8 cellular contexts compared by ENCODE assay signal in the genomic region with DNA sequence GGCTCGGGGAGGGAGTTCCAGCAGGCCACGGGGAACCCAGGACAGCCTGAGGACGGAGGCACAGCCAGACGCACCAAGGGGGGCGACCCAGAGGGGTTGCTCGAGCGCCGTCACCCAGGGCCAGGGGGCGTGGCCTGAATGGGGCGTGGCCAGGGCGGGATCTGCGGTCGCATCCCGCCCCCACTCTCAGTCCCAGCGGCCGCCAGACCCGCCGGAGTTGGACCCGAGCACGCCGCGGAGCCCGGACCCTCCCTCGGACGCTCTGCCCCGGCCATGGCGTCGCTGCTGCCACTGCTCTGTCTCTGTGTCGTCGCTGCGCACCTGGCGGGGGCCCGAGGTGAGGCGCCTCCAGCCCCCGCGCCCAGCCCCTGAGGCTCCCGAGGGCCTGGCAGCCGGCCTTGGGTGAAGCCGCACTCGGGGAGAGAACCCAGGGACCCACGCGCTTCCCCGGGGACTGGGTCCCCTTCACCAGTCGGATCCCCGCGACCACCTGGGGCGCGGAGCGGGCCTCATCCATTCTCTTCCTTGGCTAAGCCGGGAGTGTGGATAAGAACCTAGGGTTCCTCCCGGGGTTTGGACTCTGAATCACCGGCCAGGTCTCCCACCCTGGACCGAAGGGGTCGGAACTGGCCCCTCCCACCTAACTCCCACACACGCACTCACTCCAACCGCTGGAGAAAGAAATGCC. TPM values are rescaled to one million over a fixed set of nuclear protein-coding genes. Genes with fewer than 3 reads are reported as not detected.
A peak's percentile ranks its signal among the peaks of the same experiment; 100 is the strongest.
DNase-seq lines count a peak whose midpoint lies in the region; ATAC-seq and TF ChIP-seq lines count a peak whose summit lies in the region.

A gene with protein sequence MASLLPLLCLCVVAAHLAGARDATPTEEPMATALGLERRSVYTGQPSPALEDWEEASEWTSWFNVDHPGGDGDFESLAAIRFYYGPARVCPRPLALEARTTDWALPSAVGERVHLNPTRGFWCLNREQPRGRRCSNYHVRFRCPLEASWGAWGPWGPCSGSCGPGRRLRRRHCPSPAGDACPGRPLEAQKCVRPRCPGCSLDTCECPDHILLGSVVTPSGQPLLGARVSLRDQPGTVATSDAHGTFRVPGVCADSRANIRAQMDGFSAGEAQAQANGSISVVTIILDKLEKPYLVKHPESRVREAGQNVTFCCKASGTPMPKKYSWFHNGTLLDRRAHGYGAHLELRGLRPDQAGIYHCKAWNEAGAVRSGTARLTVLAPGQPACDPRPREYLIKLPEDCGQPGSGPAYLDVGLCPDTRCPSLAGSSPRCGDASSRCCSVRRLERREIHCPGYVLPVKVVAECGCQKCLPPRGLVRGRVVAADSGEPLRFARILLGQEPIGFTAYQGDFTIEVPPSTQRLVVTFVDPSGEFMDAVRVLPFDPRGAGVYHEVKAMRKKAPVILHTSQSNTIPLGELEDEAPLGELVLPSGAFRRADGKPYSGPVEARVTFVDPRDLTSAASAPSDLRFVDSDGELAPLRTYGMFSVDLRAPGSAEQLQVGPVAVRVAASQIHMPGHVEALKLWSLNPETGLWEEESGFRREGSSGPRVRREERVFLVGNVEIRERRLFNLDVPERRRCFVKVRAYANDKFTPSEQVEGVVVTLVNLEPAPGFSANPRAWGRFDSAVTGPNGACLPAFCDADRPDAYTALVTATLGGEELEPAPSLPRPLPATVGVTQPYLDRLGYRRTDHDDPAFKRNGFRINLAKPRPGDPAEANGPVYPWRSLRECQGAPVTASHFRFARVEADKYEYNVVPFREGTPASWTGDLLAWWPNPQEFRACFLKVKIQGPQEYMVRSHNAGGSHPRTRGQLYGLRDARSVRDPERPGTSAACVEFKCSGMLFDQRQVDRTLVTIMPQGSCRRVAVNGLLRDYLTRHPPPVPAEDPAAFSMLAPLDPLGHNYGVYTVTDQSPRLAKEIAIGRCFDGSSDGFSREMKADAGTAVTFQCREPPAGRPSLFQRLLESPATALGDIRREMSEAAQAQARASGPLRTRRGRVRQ (plus strand): TSS at position 189 of the 688 bp plus-strand sequence. CDS start 85 bp downstream, at position 274.

- no peaks in the 10 kb centered on the region for H3K27me3 ChIP-seq in smooth muscle cell (ENCODE audit: low read depth)

- peak within 1 kb of the TSS; percentile 47 for H3K27ac ChIP-seq in 22Rv1
- peak within 1 kb of the TSS; percentile 15 for H3K27ac ChIP-seq in smooth muscle cell (ENCODE audit: low read depth)

- no peaks in the 10 kb centered on the region for H3K79me2 ChIP-seq in smooth muscle cell (ENCODE audit: low read depth)

- H3K9ac ChIP-seq in smooth muscle cell (ENCODE audit: low read depth): no peak within 1 kb of the TSS

- peak within 1 kb of the TSS; percentile 53 for H3K4me3 ChIP-seq in smooth muscle cell

- H3F3A ChIP-seq in smooth muscle cell (ENCODE audit: low read depth): no peaks in the 10 kb centered on the region

- H3K36me3 ChIP-seq in smooth muscle cell (ENCODE audit: low read depth): no peaks in the 10 kb centered on the region

- ATAC-seq in left cardiac atrium (peak; percentile 26 to 36), GM18519 (IDR thresholded peaks at IDR 0.05; ENCODE audit: low FRiP score, unreplicated experiment) (no peak)

- in situ Hi-C loops in GM13977 (cut with MboI; ENCODE audit: low pct_unique_long_range_greater_than_20kb, low sequenced_read_pairs, unreplicated experiment): loop anchor here (25.0 kb wide), 2 partner anchors 424 to 699 kb away; no protein-coding TSS in a partner anchor

- no peak within 1 kb of the TSS for H2AFZ ChIP-seq in smooth muscle cell (ENCODE audit: low read depth)

- peaks cover 4% of the 10 kb centered on the region for H3K4me1 ChIP-seq in smooth muscle cell (ENCODE audit: low read depth)

- H3K9me3 ChIP-seq in smooth muscle cell (replicated peaks; ENCODE audit: low read depth): no peaks in the 10 kb centered on the region

- H4K20me1 ChIP-seq in smooth muscle cell (ENCODE audit: low read depth): no peaks in the 10 kb centered on the region

- peak within 1 kb of the TSS; percentile 98 for H3K4me2 ChIP-seq in smooth muscle cell

- no peak for TF ChIP-seq CTCF in 22Rv1 (IDR thresholded peaks at IDR 0.05)
- no peak for TF ChIP-seq CTCF in GM13977 (IDR thresholded peaks at IDR 0.05; ENCODE audit: extremely low read depth, insufficient read depth, missing control alignments)
- TF ChIP-seq CTCF in smooth muscle cell (IDR thresholded peaks at IDR 0.05; ENCODE audit: borderline replicate concordance, insufficient read depth, poor library complexity, severe bottlenecking): no peak

- intact Hi-C loops in left cardiac atrium (cut with DNase I): no loop called here

- WGBS in smooth muscle cell (ENCODE audit: low lambda C conversion rate): 8% methylated on average over 47 of the region's 56 CpGs

- DNase-seq in GM13977 (ENCODE audit: low spot score) (peak; percentile 83), left cardiac atrium (peak; percentile 66), smooth muscle cell (lab: John Stamatoyannopoulos, UW; ENCODE audit: unreplicated experiment) (peak; percentile 39), SKM-1 (lab: John Stamatoyannopoulos, UW; ENCODE audit: unreplicated experiment) (no peak), GOT3 (lab: John Stamatoyannopoulos, UW) (no peak)
- DNase-seq in activated CD8-positive, alpha-beta memory T cell treated with anti-CD3 and anti-CD28 coated beads, Interleukin-2, amount 50 U/mL, for 48 hours: peak; percentile 80

RNA-seq across cellular contexts. Expression of the gene that starts here (rescaled TPM):
- total RNA-seq in left cardiac atrium (under 1 TPM; 0.32 to 0.71 TPM), smooth muscle cell (27.2 and 31.0 TPM in 2 replicates)
- 62.2 and 95.0 TPM in 2 replicates for polyA plus RNA-seq in smooth muscle cell

Comparison
In these comparisons a context has a peak if more than half of its experiments do, and no peak if none do; other contexts are left out.
1. RNA of the gene that starts here (total RNA-seq): 27.2 to 31.0 TPM in smooth muscle cell; 0.32 to 0.71 TPM in left cardiac atrium; every median in the first group is over 10 times any median in the second.
2. Peak in DNase-seq and ATAC-seq in left cardiac atrium; RNA of the gene not detected or under 1 TPM.
3. DNase-seq: peak in GM13977 (single experiment), activated CD8-positive, alpha-beta memory T cell treated with anti-CD3 and anti-CD28 coated beads, Interleukin-2, amount 50 U/mL, for 48 hours (single experiment) and smooth muscle cell (single experiment); none in SKM-1 (single experiment) and GOT3 (single experiment).